Comparison of ENCODE assay signal across 16 cellular contexts in the genomic region with DNA sequence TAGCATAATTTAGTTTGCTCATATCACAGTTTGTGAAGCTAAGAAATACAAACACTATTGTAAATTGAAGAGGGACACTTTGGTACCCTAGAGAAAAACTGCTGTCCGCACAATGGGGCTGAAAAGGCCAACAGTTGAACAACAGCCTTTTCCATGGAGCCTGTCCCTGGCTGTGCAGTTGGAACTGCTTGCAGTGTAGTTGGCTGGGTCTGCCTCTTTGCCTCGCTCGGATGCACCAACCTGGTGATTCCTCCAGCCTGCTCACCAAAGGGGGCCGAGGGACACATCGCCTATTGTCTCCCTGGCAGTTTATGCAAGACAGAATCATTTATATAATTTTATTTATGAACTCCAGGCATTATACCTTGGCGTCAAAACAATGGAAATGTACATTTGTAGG. TPM values are rescaled to one million over a fixed set of nuclear protein-coding genes. Genes with fewer than 3 reads are reported as not detected.
DNase-seq lines count a peak whose midpoint lies in the region; TF ChIP-seq lines count a peak whose summit lies in the region.
"Had no signal": no experiment of that assay in that cellular context is flagged by ENCODE, and none has a peak within 500 bp of the region (broad histone marks: within the 10 kb centered on the region; RNA-seq: fewer than 3 reads in every experiment).

No MANE protein-coding gene starts in this region.

- H3K4me3 ChIP-seq in osteoblast (ENCODE audit: insufficient read depth, low read length) (no peak overlapping the region), tibial artery (no peak overlapping the region)
- H3K4me3 ChIP-seq: BLaER1 had no signal

- in situ Hi-C loops in G401 (cut with HindIII; ENCODE audit: low sequenced_read_pairs): no loop called here

- no peaks in the 10 kb centered on the region for H3K4me1 ChIP-seq in osteoblast (ENCODE audit: insufficient read depth, low read length)
- no peaks in the 10 kb centered on the region for H3K4me1 ChIP-seq in tibial artery
- H3K4me1 ChIP-seq: BLaER1 had no signal

- H3K27ac ChIP-seq in osteoblast (ENCODE audit: low read depth, low read length): no peak overlapping the region
- no peak overlapping the region for H3K27ac ChIP-seq in tibial artery
- H3K27ac ChIP-seq: BLaER1 had no signal

- DNase-seq in G401 (ENCODE audit: low spot score): peak; percentile 89
- DNase-seq in NCI-H1930 (lab: John Stamatoyannopoulos, UW): peak; percentile 52 to 80
- DNase-seq in cerebellum (ENCODE audit: low spot score): peak; percentile 79
- peak; percentile 22 for DNase-seq in osteoblast (ENCODE audit: insufficient read length, low spot score, missing footprints)
- DNase-seq in NCI-H2227 treated with DMSO at 0.1 percent for 48 hours (lab: John Stamatoyannopoulos, UW): no peak
- no peak for DNase-seq in NCI-H526 (lab: John Stamatoyannopoulos, UW)
- DNase-seq in tibial artery: no peak
- DNase-seq: 8988T; CD4-positive, alpha-beta memory T cell; DMS153; DMS79; GF-D8; GOT3; H7; HFFc6 had no signal

- intact Hi-C loops in tibial artery (cut with DNase I; ENCODE audit: low total_unique reads): no loop called here

- no peak for TF ChIP-seq CTCF in osteoblast (IDR thresholded peaks at IDR 0.05; ENCODE audit: extremely low read depth, low read depth, low read length)
- no peak for TF ChIP-seq CTCF in tibial artery (IDR thresholded peaks at IDR 0.05)

- no peaks in the 10 kb centered on the region for H4K20me1 ChIP-seq in osteoblast (ENCODE audit: insufficient read depth, low read length)
- H4K20me1 ChIP-seq: BLaER1 had no signal

- H3K36me3 ChIP-seq in osteoblast (ENCODE audit: insufficient read depth, low read length): no peaks in the 10 kb centered on the region
- H3K36me3 ChIP-seq in tibial artery: no peaks in the 10 kb centered on the region
- H3K36me3 ChIP-seq: BLaER1 had no signal

- H3K9me3 ChIP-seq in osteoblast (ENCODE audit: low read depth, low read length): no peaks in the 10 kb centered on the region
- no peaks in the 10 kb centered on the region for H3K9me3 ChIP-seq in tibial artery
- H3K9me3 ChIP-seq: BLaER1 had no signal

- no peak overlapping the region for H2AFZ ChIP-seq in osteoblast (ENCODE audit: low read length)

- H3K4me2 ChIP-seq in osteoblast (ENCODE audit: insufficient read depth, low read length): no peak overlapping the region
- H3K4me2 ChIP-seq: BLaER1 had no signal

- no peaks in the 10 kb centered on the region for H3K27me3 ChIP-seq in osteoblast (ENCODE audit: insufficient read depth, low read length)
- H3K27me3 ChIP-seq in tibial artery: no peaks in the 10 kb centered on the region
- H3K27me3 ChIP-seq: BLaER1 had no signal

- H3K79me2 ChIP-seq in osteoblast (ENCODE audit: insufficient read depth, low read length): no peaks in the 10 kb centered on the region

RNA-seq across cellular contexts. Expression of a gene that starts 16.5 kb away (rescaled TPM):
- total RNA-seq in G401 (2014; rRNA removed; shearing (Covaris generic)): 12.4 and 22.1 TPM in 2 replicates
- total RNA-seq in cerebellum (49.3 TPM), osteoblast (18.8 and 22.7 TPM in 2 replicates)

Comparison
In these comparisons a context has a peak if more than half of its experiments do, and no peak if none do; other contexts are left out.
1. DNase-seq: peak in G401 (single experiment), NCI-H1930 (2 of 2), cerebellum (single experiment) and osteoblast (single experiment); none in NCI-H2227 treated with DMSO at 0.1 percent for 48 hours (single experiment), NCI-H526 (0 of 2) and tibial artery (0 of 2).